ENCODE assay signal across 9 cellular contexts in genomic region chr1:243505986-243506689, GRCh38.
DNase-seq lines count a peak whose midpoint lies in the region; ATAC-seq, FAIRE-seq and TF ChIP-seq lines count a peak whose summit lies in the region.
"Had no signal": no experiment of that assay in that cellular context is flagged by ENCODE, and none has a peak within 500 bp of the region (broad histone marks: within the 10 kb centered on the region; RNA-seq: fewer than 3 reads in every experiment).

No MANE protein-coding gene starts in this region.

- peak overlapping the region; percentile 6 to 37 for H3K27ac Mint-ChIP-seq in T-cell
- H3K27ac Mint-ChIP-seq in natural killer cell, result peak overlapping the region; percentile 86 to 90
- H3K27ac Mint-ChIP-seq in mesothelial cell of epicardium, result no peak overlapping the region

- intact Hi-C loops in natural killer cell (cut with micrococcal nuclease), result loop anchor here (5.0 kb wide), 1 partner anchor 811 kb away; no protein-coding TSS in a partner anchor

- ATAC-seq in GM18868 (IDR thresholded peaks at IDR 0.05; ENCODE audit: unreplicated experiment) (peak; percentile 84), HG02610 (IDR thresholded peaks at IDR 0.05; ENCODE audit: unreplicated experiment) (peak; percentile 70), T-cell (replicated peaks in 1 of 4) (no peak), natural killer cell (no peak)

- CTCF ChIA-PET in T-cell (lab: Charles Lee), result interaction anchor here in 1 of 2 donors (1.2 kb wide), 1 partner anchor 163 kb away, joined by 3 read pairs; no protein-coding TSS in a partner anchor

- no peaks in the 10 kb centered on the region for H3K9me3 Mint-ChIP-seq in T-cell
- H3K9me3 Mint-ChIP-seq in natural killer cell, result no peaks in the 10 kb centered on the region
- no peaks in the 10 kb centered on the region for H3K9me3 Mint-ChIP-seq in mesothelial cell of epicardium

- FAIRE-seq in HTR-8/SVneo (lab: Jason Lieb, UNC), result no peak
- FAIRE-seq: astrocyte had no signal

- H3K4me1 Mint-ChIP-seq in T-cell (peaks cover 34 to 41% (median 40%) of the 10 kb centered on the region in 3 donors), natural killer cell (peaks cover 57 to 62% of the 10 kb centered on the region in 2 donors), mesothelial cell of epicardium (no peaks in the 10 kb centered on the region)

- POLR2A ChIA-PET in T-cell (lab: Charles Lee), result no interaction called here

- no peak overlapping the region for H3K4me3 Mint-ChIP-seq in T-cell
- H3K4me3 Mint-ChIP-seq in natural killer cell, result peak overlapping the region; percentile 53
- no peak overlapping the region for H3K4me3 Mint-ChIP-seq in mesothelial cell of epicardium

- H3K36me3 Mint-ChIP-seq in T-cell, result peaks cover 42% of the 10 kb centered on the region
- H3K36me3 Mint-ChIP-seq in natural killer cell, result peaks cover 29% of the 10 kb centered on the region
- H3K36me3 Mint-ChIP-seq in mesothelial cell of epicardium, result peaks cover 44% of the 10 kb centered on the region

- no peak for TF ChIP-seq CTCF in natural killer cell (IDR thresholded peaks at IDR 0.05)
- TF ChIP-seq CTCF in mesothelial cell of epicardium (IDR thresholded peaks at IDR 0.05; ENCODE audit: unreplicated experiment), result no peak

- H3K27me3 Mint-ChIP-seq in T-cell, result no peaks in the 10 kb centered on the region
- no peaks in the 10 kb centered on the region for H3K27me3 Mint-ChIP-seq in natural killer cell (ENCODE audit: low read depth in 2 of 2)
- H3K27me3 Mint-ChIP-seq in mesothelial cell of epicardium (ENCODE audit: low read depth), result no peaks in the 10 kb centered on the region

- DNase-seq in T-cell, result no peak
- DNase-seq in natural killer cell, result no peak
- DNase-seq in A172 (ENCODE audit: low spot score), result no peak
- DNase-seq in medulla oblongata (ENCODE audit: extremely low spot score), result no peak
- DNase-seq in mesothelial cell of epicardium (ENCODE audit: low spot score in 2 of 2, unreplicated experiment in 2 of 2), result no peak
- no peak for DNase-seq in HTR-8/SVneo (ENCODE audit: insufficient read length, low spot score)

Comparison
In these comparisons a context has a peak if more than half of its experiments do, and no peak if none do; other contexts are left out.
1. ATAC-seq: peak in GM18868 (single experiment) and HG02610 (single experiment); none in T-cell (0 of 4) and natural killer cell (0 of 3).